8 cellular contexts compared by ENCODE assay signal in genomic region chr2:27050281-27050995, GRCh38. TPM values are rescaled to one million over a fixed set of nuclear protein-coding genes. Genes with fewer than 3 reads are reported as not detected.
A peak's percentile ranks its signal among the peaks of the same experiment; 100 is the strongest.
DNase-seq lines count a peak whose midpoint lies in the region; ATAC-seq and TF ChIP-seq lines count a peak whose summit lies in the region.

No MANE protein-coding gene starts in this region.

- no peaks in the 10 kb centered on the region for H3K9me3 ChIP-seq in parathyroid adenoma (ENCODE audit: control insufficient read depth, low read length)
- H3K9me3 ChIP-seq in tibial nerve: no peaks in the 10 kb centered on the region

- H3K9me3 Mint-ChIP-seq in activated naive CD8-positive, alpha-beta T cell treated with anti-CD3 and anti-CD28 coated beads for 36 hours: peaks cover 4% of the 10 kb centered on the region

- TF ChIP-seq POLR2A in tibial nerve (IDR thresholded peaks at IDR 0.05): no peak

- DNase-seq in GM12864 (ENCODE audit: low read depth) (peak; percentile 87), NCI-H1092 treated with DMSO at 0.1 percent for 48 hours (lab: John Stamatoyannopoulos, UW) (peak; percentile 90), SKM-1 (lab: John Stamatoyannopoulos, UW; ENCODE audit: unreplicated experiment) (peak; percentile 96), Right ventricle myocardium superior (peak; percentile 88), tibial nerve (ENCODE audit: low spot score in 2 of 2) (peak; percentile 93 to 98)
- peak; percentile 87 for DNase-seq in activated naive CD8-positive, alpha-beta T cell treated with anti-CD3 and anti-CD28 coated beads for 36 hours

- peaks cover 14% of the 10 kb centered on the region for H3K27me3 Mint-ChIP-seq in activated naive CD8-positive, alpha-beta T cell treated with anti-CD3 and anti-CD28 coated beads for 36 hours

- intact Hi-C loops in Right ventricle myocardium superior (cut with DNase I): no loop called here

- no peaks in the 10 kb centered on the region for H3K79me2 ChIP-seq in parathyroid adenoma

- H3K4me3 ChIP-seq in GM12864 (ENCODE audit: low read depth, low read length) (peak overlapping the region; percentile 70), parathyroid adenoma (ENCODE audit: low read depth, low read length) (peak overlapping the region; percentile 84), tibial nerve (peak overlapping the region; percentile 82 to 99 (median 94))

- H3K4me2 ChIP-seq in parathyroid adenoma (ENCODE audit: low read length): peak overlapping the region; percentile 97

- H3K27ac ChIP-seq in parathyroid adenoma (peak overlapping the region; percentile 79), tibial nerve (peak overlapping the region; percentile 83 to 98 (median 94))

- peaks cover 27% of the 10 kb centered on the region for H3K4me1 Mint-ChIP-seq in activated naive CD8-positive, alpha-beta T cell treated with anti-CD3 and anti-CD28 coated beads for 36 hours

- TF ChIP-seq CTCF in GM12864 (IDR thresholded peaks at IDR 0.05; ENCODE audit: low read depth, low read length, missing control alignments) (peak; percentile 33), parathyroid adenoma (IDR thresholded peaks at IDR 0.05) (peak; percentile 47), tibial nerve (IDR thresholded peaks at IDR 0.05) (peak; percentile 35 to 86 (median 52))

- H3K27me3 ChIP-seq in parathyroid adenoma (ENCODE audit: control insufficient read depth, insufficient read depth, low read length) (no peaks in the 10 kb centered on the region), tibial nerve (no peaks in the 10 kb centered on the region)

- H3K9ac ChIP-seq in parathyroid adenoma: peak overlapping the region; percentile 11

- ATAC-seq in HG02610 (IDR thresholded peaks at IDR 0.05; ENCODE audit: unreplicated experiment) (peak; percentile 70), Right ventricle myocardium superior (ENCODE audit: poor library complexity) (peak; percentile 85)

- no peaks in the 10 kb centered on the region for H3K36me3 ChIP-seq in parathyroid adenoma (ENCODE audit: control insufficient read depth, insufficient read depth, low read length)
- H3K36me3 ChIP-seq in tibial nerve: peaks cover 0 to 23% (median 0%) of the 10 kb centered on the region in 3 donors

- H3K4me3 Mint-ChIP-seq in activated naive CD8-positive, alpha-beta T cell treated with anti-CD3 and anti-CD28 coated beads for 36 hours: peak overlapping the region; percentile 89

- peaks cover 2% of the 10 kb centered on the region for H3K4me1 ChIP-seq in parathyroid adenoma
- peaks cover 0 to 19% (median 11%) of the 10 kb centered on the region in 4 donors for H3K4me1 ChIP-seq in tibial nerve

- peaks cover 22% of the 10 kb centered on the region for H3K36me3 Mint-ChIP-seq in activated naive CD8-positive, alpha-beta T cell treated with anti-CD3 and anti-CD28 coated beads for 36 hours

- H2AFZ ChIP-seq in parathyroid adenoma: peak overlapping the region; percentile 99

- peak overlapping the region; percentile 99 for H3K27ac Mint-ChIP-seq in activated naive CD8-positive, alpha-beta T cell treated with anti-CD3 and anti-CD28 coated beads for 36 hours

- TF ChIP-seq EP300 in tibial nerve (IDR thresholded peaks at IDR 0.05): peak; percentile 11 to 28

- WGBS in tibial nerve, 2 donors: 0 to 1% methylated on average over 19 to 40 of the region's 48 CpGs

RNA-seq across cellular contexts. Expression of gene AGBL5, which starts 1.0 kb away (rescaled TPM):
- 10 to 100 TPM; 14.8 to 15.2 TPM for total RNA-seq in activated naive CD8-positive, alpha-beta T cell treated with anti-CD3 and anti-CD28 coated beads for 36 hours
- total RNA-seq in Right ventricle myocardium superior (6.8 TPM), tibial nerve (10 to 100 TPM; 12.1 to 14.4 (median 14.3) TPM)

RNA-seq across cellular contexts. Expression of gene TMEM214, which starts 17.7 kb away (rescaled TPM):
- total RNA-seq in activated naive CD8-positive, alpha-beta T cell treated with anti-CD3 and anti-CD28 coated beads for 36 hours: 10 to 100 TPM; 50.6 to 54.3 TPM
- total RNA-seq in Right ventricle myocardium superior (28.2 TPM), tibial nerve (10 to 100 TPM; 45.7 to 71.4 (median 53.4) TPM)

RNA-seq across cellular contexts. Expression of gene OST4, which starts 21.0 kb away (rescaled TPM):
- 100 to 1,000 TPM; 282 to 290 TPM for total RNA-seq in activated naive CD8-positive, alpha-beta T cell treated with anti-CD3 and anti-CD28 coated beads for 36 hours
- total RNA-seq in Right ventricle myocardium superior (393 TPM), tibial nerve (100 to 1,000 TPM; 111 to 217 (median 166) TPM)

RNA-seq across cellular contexts. Expression of gene EMILIN1, which starts 28.0 kb away (rescaled TPM):
- under 1 TPM; 0.62 to 0.76 TPM for total RNA-seq in activated naive CD8-positive, alpha-beta T cell treated with anti-CD3 and anti-CD28 coated beads for 36 hours
- total RNA-seq in Right ventricle myocardium superior: 17.4 TPM
- total RNA-seq in tibial nerve: 10 to 100 TPM; 56.6 to 95.1 (median 70.1) TPM

RNA-seq across cellular contexts. Expression of gene KHK, which starts 36.1 kb away (rescaled TPM):
- total RNA-seq in activated naive CD8-positive, alpha-beta T cell treated with anti-CD3 and anti-CD28 coated beads for 36 hours: 10 to 100 TPM; 12.6 to 12.8 TPM
- total RNA-seq in Right ventricle myocardium superior: 3.3 TPM
- total RNA-seq in tibial nerve: 10 to 100 TPM in 2 of 4 donors, 1 to 10 TPM in 2; 5.1 to 12.2 (median 9.1) TPM

Comparison
In these comparisons a context has a peak if more than half of its experiments do, and no peak if none do; other contexts are left out.
1. Peak in every context shown above with its lines: DNase-seq, ATAC-seq, H3K4me3 ChIP-seq and H3K27ac ChIP-seq.